9 cellular contexts compared by ENCODE assay signal in genomic region chr5:172770675-172771438, GRCh38. TPM values are rescaled to one million over a fixed set of nuclear protein-coding genes. Genes with fewer than 3 reads are reported as not detected.
DNase-seq lines count a peak whose midpoint lies in the region; ATAC-seq, FAIRE-seq and TF ChIP-seq lines count a peak whose summit lies in the region.
"Had no signal": no experiment of that assay in that cellular context is flagged by ENCODE, and none has a peak within 500 bp of the region (broad histone marks: within the 10 kb centered on the region; RNA-seq: fewer than 3 reads in every experiment).

A gene with protein sequence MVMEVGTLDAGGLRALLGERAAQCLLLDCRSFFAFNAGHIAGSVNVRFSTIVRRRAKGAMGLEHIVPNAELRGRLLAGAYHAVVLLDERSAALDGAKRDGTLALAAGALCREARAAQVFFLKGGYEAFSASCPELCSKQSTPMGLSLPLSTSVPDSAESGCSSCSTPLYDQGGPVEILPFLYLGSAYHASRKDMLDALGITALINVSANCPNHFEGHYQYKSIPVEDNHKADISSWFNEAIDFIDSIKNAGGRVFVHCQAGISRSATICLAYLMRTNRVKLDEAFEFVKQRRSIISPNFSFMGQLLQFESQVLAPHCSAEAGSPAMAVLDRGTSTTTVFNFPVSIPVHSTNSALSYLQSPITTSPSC (minus strand): TSS chr5:172771195. CDS start chr5:172770952, 243 bp downstream.

- peak within 1 kb of the TSS; percentile 100 for H3K9ac ChIP-seq in BLaER1

- H3K27ac Mint-ChIP-seq in activated CD4-positive, alpha-beta T cell treated with anti-CD3 and anti-CD28 coated beads, Interleukin-2, amount 10 ng/mL, durations not matched to agents 7 days and 5 days, result peak within 1 kb of the TSS; percentile 99

- peak; percentile 47 for ATAC-seq in HG03442 (IDR thresholded peaks at IDR 0.05; ENCODE audit: unreplicated experiment)

- H3K4me3 ChIP-seq in BLaER1 (peak within 1 kb of the TSS; percentile 100), coronary artery (peak within 1 kb of the TSS; percentile 86)

- H3K4me2 ChIP-seq in BLaER1, result peak within 1 kb of the TSS; percentile 94

- no peaks in the 10 kb centered on the region for H3K27me3 ChIP-seq in BLaER1

- H3K9me3 ChIP-seq in BLaER1, result no peaks in the 10 kb centered on the region

- no peaks in the 10 kb centered on the region for H3K27me3 Mint-ChIP-seq in activated CD4-positive, alpha-beta T cell treated with anti-CD3 and anti-CD28 coated beads, Interleukin-2, amount 10 ng/mL, durations not matched to agents 7 days and 5 days

- peak within 1 kb of the TSS; percentile 87 for H3K4me3 Mint-ChIP-seq in activated CD4-positive, alpha-beta T cell treated with anti-CD3 and anti-CD28 coated beads, Interleukin-2, amount 10 ng/mL, durations not matched to agents 7 days and 5 days

- H3K36me3 ChIP-seq in BLaER1, result peaks cover 39% of the 10 kb centered on the region

- peak within 1 kb of the TSS; percentile 99 for H3K27ac ChIP-seq in BLaER1
- H3K27ac ChIP-seq in coronary artery, result peak within 1 kb of the TSS; percentile 93 to 98

- DNase-seq in GM19239 (ENCODE audit: insufficient read length, low spot score) (peak; percentile 91), NCI-H524 (lab: John Stamatoyannopoulos, UW) (peak; percentile 91 to 95), coronary artery (ENCODE audit: low spot score) (peak; percentile 100), left kidney (ENCODE audit: low read depth, low spot score) (peak; percentile 99)
- DNase-seq in activated CD4-positive, alpha-beta T cell treated with anti-CD3 and anti-CD28 coated beads, Interleukin-2, amount 10 ng/mL, durations not matched to agents 7 days and 5 days, result peak; percentile 97
- DNase-seq in stimulated activated CD4-positive, alpha-beta T cell treated with anti-CD3 and anti-CD28 coated beads, Interleukin-1b, Interleukin-23, amount 100 ng/mL, for 48 hours, result peak; percentile 96

- H4K20me1 ChIP-seq in BLaER1, result peaks cover 51% of the 10 kb centered on the region

- H3K36me3 Mint-ChIP-seq in activated CD4-positive, alpha-beta T cell treated with anti-CD3 and anti-CD28 coated beads, Interleukin-2, amount 10 ng/mL, durations not matched to agents 7 days and 5 days (ENCODE audit: low read depth), result peaks cover 11% of the 10 kb centered on the region

- H3K9me3 Mint-ChIP-seq in activated CD4-positive, alpha-beta T cell treated with anti-CD3 and anti-CD28 coated beads, Interleukin-2, amount 10 ng/mL, durations not matched to agents 7 days and 5 days, result no peaks in the 10 kb centered on the region

- CTCF ChIA-PET in activated CD4-positive, alpha-beta T cell treated with anti-CD3 and anti-CD28 coated beads, Interleukin-2, amount 10 ng/mL, durations not matched to agents 7 days and 5 days (lab: Charles Lee), result interaction anchor here (0.9 to 4.5 kb wide), 19 partner anchors 8 to 287 kb away, joined by 3 to 26 read pairs (median 5); partner anchors contain the start of gene ERGIC1

- POLR2A ChIA-PET in activated CD4-positive, alpha-beta T cell treated with anti-CD3 and anti-CD28 coated beads, Interleukin-2, amount 10 ng/mL, durations not matched to agents 7 days and 5 days (lab: Charles Lee), result interaction anchor here (0.5 to 0.9 kb wide), 3 partner anchors 10 to 583 kb away, joined by 3 to 5 read pairs (median 3); no protein-coding TSS in a partner anchor

- peak; percentile 33 for FAIRE-seq in GM19239 (lab: Jason Lieb, UNC)
- FAIRE-seq: endometrium had no signal

- H3K4me1 Mint-ChIP-seq in activated CD4-positive, alpha-beta T cell treated with anti-CD3 and anti-CD28 coated beads, Interleukin-2, amount 10 ng/mL, durations not matched to agents 7 days and 5 days, result peaks cover 52% of the 10 kb centered on the region

- peaks cover 75% of the 10 kb centered on the region for H3K4me1 ChIP-seq in BLaER1

- TF ChIP-seq CTCF in coronary artery (IDR thresholded peaks at IDR 0.05), result no peak

RNA-seq across cellular contexts. Expression of the gene that starts here (rescaled TPM):
- total RNA-seq in activated CD4-positive, alpha-beta T cell treated with anti-CD3 and anti-CD28 coated beads, Interleukin-2, amount 10 ng/mL, durations not matched to agents 7 days and 5 days, result 10 to 100 TPM; 11.3 to 14.9 TPM

Comparison
In these comparisons a context has a peak if more than half of its experiments do, and no peak if none do; other contexts are left out.
1. Peak in every context shown above with its lines: DNase-seq, ATAC-seq, H3K4me3 ChIP-seq and H3K27ac ChIP-seq.